In the genomic region with DNA sequence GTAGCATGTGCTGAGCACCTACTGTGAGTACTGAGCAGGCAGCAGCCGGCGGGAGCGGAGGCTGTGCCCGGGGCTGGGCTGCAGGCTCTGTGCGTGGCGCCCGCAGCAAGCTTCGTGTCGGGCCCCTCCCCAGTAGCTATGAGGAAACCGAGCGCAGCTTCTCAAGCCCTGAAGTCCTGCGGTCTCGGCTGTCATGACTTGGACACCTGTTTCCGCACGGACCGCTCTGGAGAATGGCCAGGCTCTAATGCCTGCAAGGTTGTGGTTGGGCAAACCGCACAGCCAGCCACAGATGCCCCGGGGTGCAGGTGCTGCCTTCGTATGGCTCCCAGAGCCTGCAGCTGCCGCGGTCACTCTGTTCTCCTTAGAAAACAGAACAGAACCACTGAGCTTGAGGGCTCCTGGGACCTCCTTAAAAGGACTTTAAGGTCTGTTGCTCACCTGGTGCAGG, we compare ENCODE assay signal across 9 cellular contexts. TPM values are rescaled to one million over a fixed set of nuclear protein-coding genes. Genes with fewer than 3 reads are reported as not detected.
DNase-seq lines count a peak whose midpoint lies in the region; ATAC-seq and TF ChIP-seq lines count a peak whose summit lies in the region.
"Had no signal": no experiment of that assay in that cellular context is flagged by ENCODE, and none has a peak within 500 bp of the region (broad histone marks: within the 10 kb centered on the region; RNA-seq: fewer than 3 reads in every experiment).

No MANE protein-coding gene starts in this region.

- H3K4me1 Mint-ChIP-seq in glutamatergic neuron (ENCODE audit: low read depth, unreplicated experiment) = no peaks in the 10 kb centered on the region
- H3K4me1 Mint-ChIP-seq: T-cell had no signal

- H3K27ac Mint-ChIP-seq in glutamatergic neuron (ENCODE audit: unreplicated experiment) = no peak overlapping the region

- peaks cover 9% of the 10 kb centered on the region for H3K27me3 Mint-ChIP-seq in glutamatergic neuron (ENCODE audit: unreplicated experiment)
- H3K27me3 Mint-ChIP-seq: T-cell had no signal

- TF ChIP-seq CTCF in glutamatergic neuron (IDR thresholded peaks at IDR 0.05; ENCODE audit: partially characterized antibody, unreplicated experiment) = no peak

- DNase-seq in DMS79 (lab: John Stamatoyannopoulos, UW) = peak; percentile 78
- peak; percentile 95 for DNase-seq in Jurkat, Clone E6-1 (ENCODE audit: low read depth, low spot score)
- DNase-seq in glutamatergic neuron = peak; percentile 15
- DNase-seq in NCI-H526 (lab: John Stamatoyannopoulos, UW) = no peak
- no peak for DNase-seq in stimulated activated naive CD8-positive, alpha-beta T cell treated with anti-CD3 and anti-CD28 coated beads, Interleukin-15, Interleukin-2, amounts not matched to agents 100 U/mL and 50 U/mL, for 24 hours
- no peak for DNase-seq in anterior cingulate cortex (lab: John Stamatoyannopoulos, UW)
- DNase-seq in T1000 (lab: John Stamatoyannopoulos, UW) = no peak

- peaks cover 22% of the 10 kb centered on the region for H3K9me3 Mint-ChIP-seq in glutamatergic neuron (ENCODE audit: unreplicated experiment)
- H3K9me3 Mint-ChIP-seq: T-cell had no signal

- H3K4me3 ChIP-seq in Jurkat, Clone E6-1 (ENCODE audit: low read length) = no peak overlapping the region

- peaks cover 8% of the 10 kb centered on the region for H3K36me3 Mint-ChIP-seq in glutamatergic neuron (ENCODE audit: unreplicated experiment)

- H3K4me3 Mint-ChIP-seq in glutamatergic neuron (ENCODE audit: unreplicated experiment) = no peak overlapping the region
- H3K4me3 Mint-ChIP-seq: T-cell had no signal

- ATAC-seq in GM21423 (IDR thresholded peaks at IDR 0.05; ENCODE audit: unreplicated experiment) = peak; percentile 74
- no peak for ATAC-seq in stimulated activated naive CD8-positive, alpha-beta T cell treated with anti-CD3 and anti-CD28 coated beads, Interleukin-15, Interleukin-2, amounts not matched to agents 100 U/mL and 50 U/mL, for 24 hours

RNA-seq across cellular contexts. Expression of a gene that starts 33.7 kb away (rescaled TPM):
- polyA plus RNA-seq in Jurkat, Clone E6-1 (2012; ENCODE audit: insufficient read depth, insufficient read length) = 29.3 TPM
- total RNA-seq in glutamatergic neuron (ENCODE audit: unreplicated experiment) = 295 TPM

Comparison
In these comparisons a context has a peak if more than half of its experiments do, and no peak if none do; other contexts are left out.
1. DNase-seq: peak in DMS79 (single experiment), Jurkat, Clone E6-1 (single experiment) and glutamatergic neuron (single experiment); none in NCI-H526 (0 of 2), stimulated activated naive CD8-positive, alpha-beta T cell treated with anti-CD3 and anti-CD28 coated beads, Interleukin-15, Interleukin-2, amounts not matched to agents 100 U/mL and 50 U/mL, for 24 hours (single experiment), anterior cingulate cortex (0 of 58) and T1000 (single experiment).